Comparison of ENCODE assay signal across 1 cellular context in the genomic region with DNA sequence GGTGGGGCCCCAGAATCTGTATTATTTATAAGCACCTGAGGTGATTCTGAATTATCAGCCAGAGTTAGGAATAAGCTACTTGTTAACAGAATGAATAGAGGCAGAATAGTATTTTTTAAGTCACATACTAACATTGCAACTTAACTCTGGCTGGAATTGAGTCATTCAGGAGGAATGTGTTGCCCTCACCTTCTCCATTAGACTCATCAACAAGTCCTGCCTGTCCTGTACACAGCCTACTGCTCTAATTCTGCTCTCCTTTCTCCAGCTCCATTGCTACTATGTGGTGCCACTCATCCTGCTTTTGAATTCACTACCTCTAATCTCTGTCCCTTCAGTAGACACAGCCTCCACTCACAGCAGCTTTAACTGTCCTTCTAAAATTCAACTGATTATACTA.
TF ChIP-seq lines count a peak whose summit lies in the region.

No MANE protein-coding gene starts in this region.

TF ChIP-seq in SK-N-SH treated with all-trans-retinoic acid at 6 μM for 48 hours, 23 proteins besides CTCF, POLR2A, EP300 and RAD21 (continued from another document):
- TF ChIP-seq CSDC2 (CRISPR knock-in tag; IDR thresholded peaks at IDR 0.05) (no peak), ESRRG (CRISPR knock-in tag; IDR thresholded peaks at IDR 0.05) (no peak), BACH2 (CRISPR knock-in tag; IDR thresholded peaks at IDR 0.05; ENCODE audit: borderline replicate concordance) (no peak), ZFP30 (CRISPR knock-in tag; IDR thresholded peaks at IDR 0.05) (no peak), PPARA (CRISPR knock-in tag; IDR thresholded peaks at IDR 0.05; ENCODE audit: borderline replicate concordance) (no peak), ZNF8 (CRISPR knock-in tag; IDR thresholded peaks at IDR 0.05) (no peak), TCF4 (CRISPR knock-in tag; IDR thresholded peaks at IDR 0.05; ENCODE audit: borderline replicate concordance) (no peak)
